23 cellular contexts compared by ENCODE assay signal in the genomic region with DNA sequence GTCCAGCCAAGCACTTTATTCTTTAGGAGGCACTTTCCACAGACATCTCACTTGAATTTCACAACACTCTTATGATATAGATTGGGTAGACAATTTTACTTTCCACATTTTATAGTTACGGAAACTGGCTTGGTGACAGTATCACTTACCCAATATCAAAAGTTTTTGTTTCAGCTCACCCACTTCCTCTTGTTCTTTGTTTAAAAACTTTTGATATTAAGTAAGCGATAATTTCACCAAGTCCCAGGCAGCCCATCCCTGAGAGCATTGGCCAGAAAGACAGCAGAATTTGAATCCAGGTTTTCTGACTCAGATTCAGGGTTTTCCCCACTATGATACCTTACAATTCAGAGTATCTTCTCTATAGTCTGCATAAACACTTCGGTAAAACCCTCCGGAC.
DNase-seq lines count a peak whose midpoint lies in the region; ATAC-seq and TF ChIP-seq lines count a peak whose summit lies in the region.
"Had no signal": no experiment of that assay in that cellular context is flagged by ENCODE, and none has a peak within 500 bp of the region (broad histone marks: within the 10 kb centered on the region; RNA-seq: fewer than 3 reads in every experiment).

No MANE protein-coding gene starts in this region.

- no peaks in the 10 kb centered on the region for H4K20me1 ChIP-seq in OCI-LY3 (ENCODE audit: insufficient read depth, low read length)

- no peaks in the 10 kb centered on the region for H3K9me3 Mint-ChIP-seq in activated CD4-positive, alpha-beta memory T cell treated with anti-CD3 and anti-CD28 coated beads for 36 hours
- H3K9me3 Mint-ChIP-seq in activated CD4-positive, alpha-beta memory T cell treated with anti-CD3 and anti-CD28 coated beads, Interleukin-2, amount 10 ng/mL, durations not matched to agents 7 days and 5 days, result no peaks in the 10 kb centered on the region
- H3K9me3 Mint-ChIP-seq in endothelial cell (ENCODE audit: unreplicated experiment), result no peaks in the 10 kb centered on the region
- H3K9me3 Mint-ChIP-seq: CD4-positive, CD25-positive, alpha-beta regulatory T cell; central memory CD8-positive, alpha-beta T cell; naive B cell had no signal

- intact Hi-C loops in activated CD4-positive, alpha-beta memory T cell treated with anti-CD3 and anti-CD28 coated beads for 36 hours (cut with micrococcal nuclease), result loop anchor here (5.0 to 10.0 kb wide), 3 partner anchors 94 to 679 kb away; partner anchors contain the start of gene RSBN1

- H2AFZ ChIP-seq in OCI-LY3 (ENCODE audit: low read depth, low read length), result no peak overlapping the region
- H2AFZ ChIP-seq: PC-9 had no signal

- H3K79me2 ChIP-seq in OCI-LY3 (ENCODE audit: low read length), result no peaks in the 10 kb centered on the region

- TF ChIP-seq CTCF in GM06990 (IDR thresholded peaks at IDR 0.05; ENCODE audit: insufficient read depth, low read length, poor library complexity, severe bottlenecking), result no peak
- no peak for TF ChIP-seq CTCF in OCI-LY3 (IDR thresholded peaks at IDR 0.05; ENCODE audit: low read depth, low read length)
- TF ChIP-seq CTCF in endothelial cell (IDR thresholded peaks at IDR 0.05; ENCODE audit: unreplicated experiment), result no peak

- peaks cover 43% of the 10 kb centered on the region for H3K4me1 Mint-ChIP-seq in activated CD4-positive, alpha-beta memory T cell treated with anti-CD3 and anti-CD28 coated beads for 36 hours (ENCODE audit: low read depth)
- H3K4me1 Mint-ChIP-seq in activated CD4-positive, alpha-beta memory T cell treated with anti-CD3 and anti-CD28 coated beads, Interleukin-2, amount 10 ng/mL, durations not matched to agents 7 days and 5 days, result peaks cover 24% of the 10 kb centered on the region
- H3K4me1 Mint-ChIP-seq in endothelial cell (ENCODE audit: unreplicated experiment), result peaks cover 42% of the 10 kb centered on the region

- CTCF ChIA-PET in activated CD4-positive, alpha-beta memory T cell treated with anti-CD3 and anti-CD28 coated beads for 36 hours (lab: Charles Lee), result interaction anchor here (1.9 to 2.7 kb wide), 2 partner anchors 9 to 60 kb away, joined by 6 to 13 read pairs; partner anchors contain the start of gene LRIG2
- CTCF ChIA-PET in activated CD4-positive, alpha-beta memory T cell treated with anti-CD3 and anti-CD28 coated beads, Interleukin-2, amount 10 ng/mL, durations not matched to agents 7 days and 5 days (lab: Charles Lee), result interaction anchor here (0.5 to 1.3 kb wide), 2 partner anchors 60 to 1247 kb away, joined by 3 read pairs; partner anchors contain the start of gene LRIG2

- H3K27me3 Mint-ChIP-seq in activated CD4-positive, alpha-beta memory T cell treated with anti-CD3 and anti-CD28 coated beads for 36 hours, result no peaks in the 10 kb centered on the region
- H3K27me3 Mint-ChIP-seq in activated CD4-positive, alpha-beta memory T cell treated with anti-CD3 and anti-CD28 coated beads, Interleukin-2, amount 10 ng/mL, durations not matched to agents 7 days and 5 days, result no peaks in the 10 kb centered on the region
- no peaks in the 10 kb centered on the region for H3K27me3 Mint-ChIP-seq in endothelial cell (ENCODE audit: unreplicated experiment)
- H3K27me3 Mint-ChIP-seq: CD4-positive, CD25-positive, alpha-beta regulatory T cell; central memory CD8-positive, alpha-beta T cell; naive B cell had no signal

- H3K36me3 ChIP-seq in GM06990 (ENCODE audit: control insufficient read depth, insufficient read depth, low read length) (no peaks in the 10 kb centered on the region; the same call in 1 of the 2 replicates), OCI-LY3 (replicated peaks; ENCODE audit: low read depth, low read length) (peaks cover 7% of the 10 kb centered on the region)
- H3K36me3 ChIP-seq: gastroesophageal sphincter, ovary, right lobe of liver had no signal

- H3K9me3 ChIP-seq in OCI-LY3 (ENCODE audit: insufficient read depth, low read length), result no peaks in the 10 kb centered on the region
- H3K9me3 ChIP-seq: ascending aorta, esophagus muscularis mucosa, gastroesophageal sphincter, ovary, right lobe of liver had no signal

- peak overlapping the region; percentile 41 for H3K4me2 ChIP-seq in OCI-LY3 (ENCODE audit: low read length)
- H3K4me2 ChIP-seq: PC-9 had no signal

- no peak for ATAC-seq in HG02678 (IDR thresholded peaks at IDR 0.05; ENCODE audit: unreplicated experiment)
- ATAC-seq in GM18909 (IDR thresholded peaks at IDR 0.05; ENCODE audit: poor library complexity, unreplicated experiment), result no peak
- ATAC-seq: gastroesophageal sphincter had no signal

- POLR2A ChIA-PET in activated CD4-positive, alpha-beta memory T cell treated with anti-CD3 and anti-CD28 coated beads for 36 hours (lab: Charles Lee), result no interaction called here
- POLR2A ChIA-PET in activated CD4-positive, alpha-beta memory T cell treated with anti-CD3 and anti-CD28 coated beads, Interleukin-2, amount 10 ng/mL, durations not matched to agents 7 days and 5 days (lab: Charles Lee), result no interaction called here

- H3K27me3 ChIP-seq in GM06990 (replicated peaks; ENCODE audit: control insufficient read depth, insufficient read depth, low read length) (no peaks in the 10 kb centered on the region), OCI-LY3 (ENCODE audit: low read depth, low read length) (no peaks in the 10 kb centered on the region)
- H3K27me3 ChIP-seq: ascending aorta, esophagus muscularis mucosa, gastroesophageal sphincter, ovary, right lobe of liver had no signal

- no peak overlapping the region for H3K4me3 ChIP-seq in GM06990 (replicated peaks; ENCODE audit: low read depth, low read length)
- H3K4me3 ChIP-seq in OCI-LY3 (ENCODE audit: low read length), result no peak overlapping the region
- H3K4me3 ChIP-seq: ascending aorta, esophagus muscularis mucosa, gastroesophageal sphincter, ovary, PC-9, right lobe of liver had no signal

- no peak overlapping the region for H3K4me3 Mint-ChIP-seq in activated CD4-positive, alpha-beta memory T cell treated with anti-CD3 and anti-CD28 coated beads for 36 hours
- H3K4me3 Mint-ChIP-seq in activated CD4-positive, alpha-beta memory T cell treated with anti-CD3 and anti-CD28 coated beads, Interleukin-2, amount 10 ng/mL, durations not matched to agents 7 days and 5 days, result no peak overlapping the region
- no peak overlapping the region for H3K4me3 Mint-ChIP-seq in endothelial cell (ENCODE audit: unreplicated experiment)
- H3K4me3 Mint-ChIP-seq: CD4-positive, CD25-positive, alpha-beta regulatory T cell; central memory CD8-positive, alpha-beta T cell; naive B cell had no signal

- peaks cover 14% of the 10 kb centered on the region for H3K36me3 Mint-ChIP-seq in activated CD4-positive, alpha-beta memory T cell treated with anti-CD3 and anti-CD28 coated beads for 36 hours
- peaks cover 12% of the 10 kb centered on the region for H3K36me3 Mint-ChIP-seq in activated CD4-positive, alpha-beta memory T cell treated with anti-CD3 and anti-CD28 coated beads, Interleukin-2, amount 10 ng/mL, durations not matched to agents 7 days and 5 days (ENCODE audit: low read depth)
- no peaks in the 10 kb centered on the region for H3K36me3 Mint-ChIP-seq in endothelial cell (ENCODE audit: low read depth, unreplicated experiment)
- H3K36me3 Mint-ChIP-seq: naive B cell had no signal

- H3K4me1 ChIP-seq in OCI-LY3 (ENCODE audit: low read length), result peaks cover 45% of the 10 kb centered on the region
- H3K4me1 ChIP-seq: ascending aorta, right lobe of liver had no signal

- DNase-seq in activated CD4-positive, alpha-beta memory T cell treated with anti-CD3 and anti-CD28 coated beads for 36 hours, result peak; percentile 63
- no peak for DNase-seq in activated CD4-positive, alpha-beta memory T cell treated with anti-CD3 and anti-CD28 coated beads, Interleukin-2, amount 10 ng/mL, durations not matched to agents 7 days and 5 days
- peak; percentile 38 for DNase-seq in GM06990 (ENCODE audit: extremely low read depth, insufficient read length)
- no peak for DNase-seq in endothelial cell (ENCODE audit: low spot score)
- DNase-seq in SKM-1 treated with dmso at 0.1 percent for 144 hours (lab: John Stamatoyannopoulos, UW; ENCODE audit: unreplicated experiment), result no peak
- DNase-seq: GF-D8, mesenchymal stem cell, naive B cell, NCI-H1436 treated with DMSO at 0.1 percent for 48 hours, NCI-H2171, NCI-H69, ovary, right lobe of liver, T-helper 9 cell had no signal

- H3K27ac ChIP-seq in OCI-LY3 (ENCODE audit: low read length), result peak overlapping the region; percentile 71
- H3K27ac ChIP-seq: ascending aorta, esophagus muscularis mucosa, gastroesophageal sphincter, ovary, PC-9, right lobe of liver had no signal

- H3K9ac ChIP-seq in OCI-LY3 (ENCODE audit: low read length), result no peak overlapping the region

- peak overlapping the region; percentile 18 for H3K27ac Mint-ChIP-seq in activated CD4-positive, alpha-beta memory T cell treated with anti-CD3 and anti-CD28 coated beads for 36 hours
- no peak overlapping the region for H3K27ac Mint-ChIP-seq in activated CD4-positive, alpha-beta memory T cell treated with anti-CD3 and anti-CD28 coated beads, Interleukin-2, amount 10 ng/mL, durations not matched to agents 7 days and 5 days
- H3K27ac Mint-ChIP-seq in endothelial cell (ENCODE audit: unreplicated experiment), result peak overlapping the region; percentile 80

Comparison
In these comparisons a context has a peak if more than half of its experiments do, and no peak if none do; other contexts are left out.
1. DNase-seq: peak in activated CD4-positive, alpha-beta memory T cell treated with anti-CD3 and anti-CD28 coated beads for 36 hours (single experiment) and GM06990 (single experiment); none in activated CD4-positive, alpha-beta memory T cell treated with anti-CD3 and anti-CD28 coated beads, Interleukin-2, amount 10 ng/mL, durations not matched to agents 7 days and 5 days (single experiment), endothelial cell (single experiment) and SKM-1 treated with dmso at 0.1 percent for 144 hours (single experiment).